Comparison of ENCODE assay signal across 15 cellular contexts in the genomic region with DNA sequence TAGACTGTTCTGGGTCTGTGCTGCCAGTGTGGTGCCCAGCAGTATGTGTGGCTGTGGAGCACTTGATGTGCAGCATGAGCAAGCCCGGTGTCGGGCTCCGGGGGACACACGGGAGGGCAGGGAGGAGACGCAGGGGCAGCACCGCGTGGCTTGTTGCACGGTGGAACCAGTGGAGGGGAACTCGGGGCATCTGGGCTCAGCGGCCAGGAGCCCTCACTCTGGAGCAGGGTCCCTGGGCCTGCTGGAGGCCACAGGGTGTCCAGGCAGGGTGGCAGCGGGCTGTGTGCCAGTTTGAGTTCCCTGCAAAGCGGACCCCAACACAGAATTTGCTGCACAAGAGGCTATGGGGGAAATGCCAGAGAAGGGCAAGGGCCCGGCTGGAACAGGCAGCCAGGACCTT. TPM values are rescaled to one million over a fixed set of nuclear protein-coding genes. Genes with fewer than 3 reads are reported as not detected.
DNase-seq lines count a peak whose midpoint lies in the region; ATAC-seq, FAIRE-seq and TF ChIP-seq lines count a peak whose summit lies in the region.
"Had no signal": no experiment of that assay in that cellular context is flagged by ENCODE, and none has a peak within 500 bp of the region (broad histone marks: within the 10 kb centered on the region; RNA-seq: fewer than 3 reads in every experiment).

No MANE protein-coding gene starts in this region.

- peaks cover 3% of the 10 kb centered on the region for H3K4me1 Mint-ChIP-seq in activated T-cell treated with anti-CD3 and anti-CD28 coated beads, Interleukin-2, amount 50 U/mL, for 24 hours (ENCODE audit: low read depth)
- H3K4me1 Mint-ChIP-seq in activated T-cell treated with anti-CD3 and anti-CD28 coated beads, Interleukin-2, amount 50 U/mL, for 4 hours (ENCODE audit: low read depth), result no peaks in the 10 kb centered on the region
- peaks cover 10 to 14% (median 13%) of the 10 kb centered on the region in 3 donors for H3K4me1 Mint-ChIP-seq in IgD-negative memory B cell
- H3K4me1 Mint-ChIP-seq: CD14-positive monocyte had no signal

- DNase-seq in activated T-cell treated with anti-CD3 and anti-CD28 coated beads, Interleukin-2, amount 50 U/mL, for 24 hours, result no peak
- DNase-seq in activated T-cell treated with anti-CD3 and anti-CD28 coated beads, Interleukin-2, amount 50 U/mL, for 4 hours, result no peak
- DNase-seq in kidney (peak; percentile 60), psoas muscle (no peak), middle frontal gyrus (ENCODE audit: extremely low spot score, low spot score) (no peak), KG1 (lab: John Stamatoyannopoulos, UW) (no peak)
- no peak for DNase-seq in activated naive CD4-positive, alpha-beta T cell (lab: John Stamatoyannopoulos, UW)
- DNase-seq: COR-L47, DMS53, GF-D8 had no signal

- no peak overlapping the region for H3K4me3 Mint-ChIP-seq in activated T-cell treated with anti-CD3 and anti-CD28 coated beads, Interleukin-2, amount 50 U/mL, for 24 hours
- H3K4me3 Mint-ChIP-seq in activated T-cell treated with anti-CD3 and anti-CD28 coated beads, Interleukin-2, amount 50 U/mL, for 4 hours, result no peak overlapping the region
- peak overlapping the region in 3 of 4 donors; percentile 5 to 65 (median 29) for H3K4me3 Mint-ChIP-seq in IgD-negative memory B cell
- H3K4me3 Mint-ChIP-seq: CD14-positive monocyte had no signal

- H3K4me1 ChIP-seq in kidney (ENCODE audit: control insufficient read depth in 1 of 2, insufficient read depth in 1 of 2, low read depth in 1 of 2, low read length in 2 of 2) (no peaks in the 10 kb centered on the region), psoas muscle (peaks cover 72% of the 10 kb centered on the region)

- H3K27ac ChIP-seq in kidney (ENCODE audit: low read depth in 2 of 2, low read length in 2 of 2) (no peak overlapping the region), psoas muscle (peak overlapping the region; percentile 90)
- H3K27ac ChIP-seq: 22Rv1 had no signal

- TF ChIP-seq CTCF in kidney (IDR thresholded peaks at IDR 0.05; ENCODE audit: borderline replicate concordance, extremely low read depth, insufficient read depth) (no peak), psoas muscle (IDR thresholded peaks at IDR 0.05) (no peak)

- 89 to 93% (median 93%) methylated on average over 13 of the region's 13 CpGs for WGBS in psoas muscle, 3 donors

- H3K36me3 Mint-ChIP-seq in activated T-cell treated with anti-CD3 and anti-CD28 coated beads, Interleukin-2, amount 50 U/mL, for 24 hours (ENCODE audit: low read depth), result peaks cover 95% of the 10 kb centered on the region
- H3K36me3 Mint-ChIP-seq in activated T-cell treated with anti-CD3 and anti-CD28 coated beads, Interleukin-2, amount 50 U/mL, for 4 hours (ENCODE audit: insufficient read depth), result peaks cover 36% of the 10 kb centered on the region
- H3K36me3 Mint-ChIP-seq in IgD-negative memory B cell, result peaks cover 7% of the 10 kb centered on the region

- H3K4me3 ChIP-seq in kidney (ENCODE audit: low read length in 2 of 2), result no peak overlapping the region
- peak overlapping the region; percentile 11 for H3K4me3 ChIP-seq in psoas muscle

- intact Hi-C loops in kidney (cut with DNase I), result no loop called here
- intact Hi-C loops in psoas muscle (cut with DNase I), result no loop called here

- no peaks in the 10 kb centered on the region for H3K9me3 Mint-ChIP-seq in activated T-cell treated with anti-CD3 and anti-CD28 coated beads, Interleukin-2, amount 50 U/mL, for 24 hours
- no peaks in the 10 kb centered on the region for H3K9me3 Mint-ChIP-seq in activated T-cell treated with anti-CD3 and anti-CD28 coated beads, Interleukin-2, amount 50 U/mL, for 4 hours
- H3K9me3 Mint-ChIP-seq in IgD-negative memory B cell, result no peaks in the 10 kb centered on the region
- H3K9me3 Mint-ChIP-seq: CD8-positive, alpha-beta T cell had no signal

- no peak for FAIRE-seq in kidney (lab: Jason Lieb, UNC)

- no peaks in the 10 kb centered on the region for H3K27me3 ChIP-seq in psoas muscle (ENCODE audit: insufficient read depth in 3 of 3, low read length in 2 of 3)

- ATAC-seq in activated T-cell treated with anti-CD3 and anti-CD28 coated beads, Interleukin-2, amount 50 U/mL, for 4 hours, result no peak
- no peak for ATAC-seq in psoas muscle
- ATAC-seq: HCT116 had no signal

- H3K36me3 ChIP-seq in kidney (ENCODE audit: control insufficient read depth in 1 of 2, insufficient read depth in 2 of 2, low read length in 2 of 2) (peaks cover 20 to 30% of the 10 kb centered on the region in 2 donors), psoas muscle (ENCODE audit: insufficient read depth in 1 of 2, low read depth in 1 of 2) (peaks cover 7 to 99% of the 10 kb centered on the region in 2 donors)

- H3K9me3 ChIP-seq in kidney (ENCODE audit: control insufficient read depth in 1 of 2, low read length in 2 of 2) (no peaks in the 10 kb centered on the region), psoas muscle (no peaks in the 10 kb centered on the region)

- peak overlapping the region; percentile 73 for H3K27ac Mint-ChIP-seq in activated T-cell treated with anti-CD3 and anti-CD28 coated beads, Interleukin-2, amount 50 U/mL, for 24 hours
- peak overlapping the region in 1 of 3 donors; percentile 31 for H3K27ac Mint-ChIP-seq in IgD-negative memory B cell

- no peaks in the 10 kb centered on the region for H3K27me3 Mint-ChIP-seq in activated T-cell treated with anti-CD3 and anti-CD28 coated beads, Interleukin-2, amount 50 U/mL, for 24 hours
- no peaks in the 10 kb centered on the region for H3K27me3 Mint-ChIP-seq in activated T-cell treated with anti-CD3 and anti-CD28 coated beads, Interleukin-2, amount 50 U/mL, for 4 hours (ENCODE audit: low read depth)
- H3K27me3 Mint-ChIP-seq in IgD-negative memory B cell, result no peaks in the 10 kb centered on the region

- H3K9ac ChIP-seq in kidney (ENCODE audit: low read length in 2 of 2), result no peak overlapping the region

RNA-seq across cellular contexts. Expression of a gene that starts 30.6 kb away (rescaled TPM):
- total RNA-seq in activated T-cell treated with anti-CD3 and anti-CD28 coated beads, Interleukin-2, amount 50 U/mL, for 4 hours, result 10 to 100 TPM; 29.4 to 33.1 (median 31.0) TPM
- 22.4 TPM for polyA plus RNA-seq in IgD-negative memory B cell
- 26.1 TPM for total RNA-seq in kidney
- polyA plus RNA-seq in kidney (ENCODE audit: insufficient read depth, low read depth, low replicate concordance), result 4.2 TPM
- 100 to 1,000 TPM in 3 of 4 donors, 10 to 100 TPM in 1; 99.4 to 642 (median 295) TPM for total RNA-seq in psoas muscle
- polyA plus RNA-seq in psoas muscle, result 100 to 1,000 TPM; 118 to 294 (median 248) TPM

RNA-seq across cellular contexts. Expression of a gene that starts 30.8 kb away (rescaled TPM):
- total RNA-seq in activated T-cell treated with anti-CD3 and anti-CD28 coated beads, Interleukin-2, amount 50 U/mL, for 4 hours, result 1 to 10 TPM; 3.6 to 3.9 (median 3.7) TPM
- 1.3 TPM for polyA plus RNA-seq in IgD-negative memory B cell
- 2.7 TPM for total RNA-seq in kidney
- polyA plus RNA-seq in kidney (ENCODE audit: insufficient read depth, low read depth, low replicate concordance), result 0.67 TPM
- 1 to 10 TPM in 3 of 4 donors, under 1 TPM in 1; 0.49 to 3.0 (median 1.1) TPM for total RNA-seq in psoas muscle
- polyA plus RNA-seq in psoas muscle, result 1 to 10 TPM in 1 of 3 donors, under 1 TPM in 2; 0.38 to 2.3 (median 0.47) TPM

Comparison
In these comparisons a context has a peak if more than half of its experiments do, and no peak if none do; other contexts are left out.
1. H3K4me3 Mint-ChIP-seq: peak in IgD-negative memory B cell (3 of 4); none in activated T-cell treated with anti-CD3 and anti-CD28 coated beads, Interleukin-2, amount 50 U/mL, for 24 hours (single experiment) and activated T-cell treated with anti-CD3 and anti-CD28 coated beads, Interleukin-2, amount 50 U/mL, for 4 hours (single experiment).